ENCODE assay signal across 1 cellular context in the genomic region with DNA sequence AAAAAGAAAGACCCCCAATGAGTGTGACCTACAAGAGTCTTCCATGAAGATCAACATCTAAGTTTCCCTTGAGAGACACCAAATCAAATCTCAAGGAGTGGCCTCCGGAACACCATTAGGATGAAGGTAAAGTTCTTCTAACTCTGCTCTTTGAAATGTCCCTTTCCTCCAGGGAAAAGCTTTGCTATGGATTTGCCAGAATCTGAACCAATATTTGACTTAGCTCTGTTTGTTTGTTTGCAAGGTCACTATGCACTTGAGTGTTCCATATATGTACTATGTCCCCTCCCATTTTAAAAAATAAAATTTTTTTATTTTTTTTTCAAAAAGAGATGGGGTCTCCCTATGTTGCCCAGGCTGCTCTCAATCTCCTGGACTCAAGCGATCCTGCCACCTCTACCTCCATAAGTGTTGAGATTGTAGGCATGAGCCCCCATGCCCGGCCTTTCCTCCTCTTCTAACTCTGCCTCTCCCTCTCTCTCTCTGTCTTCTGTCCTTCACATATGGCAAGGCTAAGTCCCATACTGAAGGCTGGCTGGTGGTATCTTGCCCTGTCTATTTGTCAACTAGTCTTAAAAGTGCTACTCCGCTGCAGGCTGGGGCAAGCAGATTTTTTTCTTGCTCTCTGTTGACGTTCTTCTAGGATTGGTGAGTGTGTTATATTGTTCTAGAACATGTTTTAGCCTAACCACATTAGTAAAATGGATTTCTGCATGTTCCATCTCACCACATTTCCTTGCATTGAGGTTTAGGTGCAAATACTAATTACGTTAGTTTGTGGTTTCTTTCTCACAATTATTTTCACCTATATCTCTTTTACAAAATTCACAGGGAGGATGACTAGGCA.
A peak's percentile ranks its signal among the peaks of the same experiment; 100 is the strongest.
TF ChIP-seq lines count a peak whose summit lies in the region.

No MANE protein-coding gene starts in this region.

TF ChIP-seq in HepG2, 621 proteins besides CTCF, POLR2A, EP300 and RAD21 (continued from another document and continues in another):
- TF ChIP-seq, protein P1, sequence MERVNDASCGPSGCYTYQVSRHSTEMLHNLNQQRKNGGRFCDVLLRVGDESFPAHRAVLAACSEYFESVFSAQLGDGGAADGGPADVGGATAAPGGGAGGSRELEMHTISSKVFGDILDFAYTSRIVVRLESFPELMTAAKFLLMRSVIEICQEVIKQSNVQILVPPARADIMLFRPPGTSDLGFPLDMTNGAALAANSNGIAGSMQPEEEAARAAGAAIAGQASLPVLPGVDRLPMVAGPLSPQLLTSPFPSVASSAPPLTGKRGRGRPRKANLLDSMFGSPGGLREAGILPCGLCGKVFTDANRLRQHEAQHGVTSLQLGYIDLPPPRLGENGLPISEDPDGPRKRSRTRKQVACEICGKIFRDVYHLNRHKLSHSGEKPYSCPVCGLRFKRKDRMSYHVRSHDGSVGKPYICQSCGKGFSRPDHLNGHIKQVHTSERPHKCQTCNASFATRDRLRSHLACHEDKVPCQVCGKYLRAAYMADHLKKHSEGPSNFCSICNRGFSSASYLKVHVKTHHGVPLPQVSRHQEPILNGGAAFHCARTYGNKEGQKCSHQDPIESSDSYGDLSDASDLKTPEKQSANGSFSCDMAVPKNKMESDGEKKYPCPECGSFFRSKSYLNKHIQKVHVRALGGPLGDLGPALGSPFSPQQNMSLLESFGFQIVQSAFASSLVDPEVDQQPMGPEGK (CRISPR knock-in tag; IDR thresholded peaks at IDR 0.05): 0 out of 2 replicates have a peak, but pooled peaks have one; percentile 19
- TF ChIP-seq KLF13 (CRISPR knock-in tag; IDR thresholded peaks at IDR 0.05) (no peak), ZNF720 (CRISPR knock-in tag; IDR thresholded peaks at IDR 0.05) (no peak), ZNF143 (CRISPR knock-in tag; IDR thresholded peaks at IDR 0.05) (no peak), POLR2AphosphoS2 (IDR thresholded peaks at IDR 0.05; ENCODE audit: low read depth, low read length) (no peak), ZNF33A (CRISPR knock-in tag; IDR thresholded peaks at IDR 0.05; ENCODE audit: borderline replicate concordance) (no peak), ZNF556 (CRISPR knock-in tag; IDR thresholded peaks at IDR 0.05; ENCODE audit: borderline replicate concordance) (0 out of 2 replicates have a peak, but pooled peaks have one; percentile 46), PRMT3 (CRISPR knock-in tag; IDR thresholded peaks at IDR 0.05; ENCODE audit: borderline replicate concordance, low read depth) (no peak), IRF2 (CRISPR knock-in tag; IDR thresholded peaks at IDR 0.05) (0 out of 2 replicates have a peak, but pooled peaks have one; percentile 19), MAFF (IDR thresholded peaks at IDR 0.05; ENCODE audit: low read depth, low read length) (no peak), MTA3 (CRISPR knock-in tag; IDR thresholded peaks at IDR 0.05) (no peak), ETV6 (CRISPR knock-in tag; conservative IDR thresholded peaks at IDR 0.05) (no peak), ZNF350 (CRISPR knock-in tag; IDR thresholded peaks at IDR 0.05; ENCODE audit: borderline replicate concordance, low read depth) (no peak), ZNF207 (IDR thresholded peaks at IDR 0.05; ENCODE audit: borderline replicate concordance) (no peak), NR2F6 (IDR thresholded peaks at IDR 0.05) (no peak), NR2F6 (CRISPR knock-in tag; IDR thresholded peaks at IDR 0.05) (no peak), IRX3 (CRISPR knock-in tag; IDR thresholded peaks at IDR 0.05; ENCODE audit: borderline replicate concordance, low read depth) (no peak), IKZF1 (IDR thresholded peaks at IDR 0.05) (no peak), ZNF83 (CRISPR knock-in tag; IDR thresholded peaks at IDR 0.05; ENCODE audit: borderline replicate concordance) (no peak), YY1 (IDR thresholded peaks at IDR 0.05; ENCODE audit: insufficient read depth, insufficient replicate concordance, low read depth, low read length) (no peak), ZNF792 (CRISPR knock-in tag; IDR thresholded peaks at IDR 0.05) (no peak), DPF2 (CRISPR knock-in tag; IDR thresholded peaks at IDR 0.05; ENCODE audit: borderline replicate concordance, low read depth) (no peak), ZBTB38 (CRISPR knock-in tag; IDR thresholded peaks at IDR 0.05) (0 out of 2 replicates have a peak, but pooled peaks have one; percentile 55), ZNF703 (CRISPR knock-in tag; IDR thresholded peaks at IDR 0.05; ENCODE audit: borderline replicate concordance) (no peak), SOX13 (IDR thresholded peaks at IDR 0.05) (no peak), SOX13 (CRISPR knock-in tag; conservative IDR thresholded peaks at IDR 0.05 in 1 of 2, IDR thresholded peaks at IDR 0.05 in 1 of 2) (no peak), FOXA3 (CRISPR knock-in tag; IDR thresholded peaks at IDR 0.05) (peak; percentile 64)
- TF ChIP-seq, protein P2, sequence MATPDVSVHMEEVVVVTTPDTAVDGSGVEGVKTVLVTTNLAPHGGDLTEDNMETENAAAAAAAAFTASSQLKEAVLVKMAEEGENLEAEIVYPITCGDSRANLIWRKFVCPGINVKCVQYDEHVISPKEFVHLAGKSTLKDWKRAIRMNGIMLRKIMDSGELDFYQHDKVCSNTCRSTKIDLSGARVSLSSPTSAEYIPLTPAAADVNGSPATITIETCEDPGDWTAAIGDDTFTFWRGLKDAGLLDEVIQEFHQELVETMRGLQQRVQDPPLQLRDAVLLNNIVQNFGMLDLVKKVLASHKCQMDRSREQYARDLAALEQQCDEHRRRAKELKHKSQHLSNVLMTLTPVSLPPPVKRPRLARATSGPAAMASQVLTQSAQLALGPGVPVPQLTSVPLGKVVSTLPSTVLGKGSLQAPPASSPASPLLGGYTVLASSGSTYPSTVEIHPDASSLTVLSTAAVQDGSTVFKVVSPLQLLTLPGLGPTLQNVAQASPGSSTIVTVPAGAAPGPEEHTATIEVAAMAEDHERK (CRISPR knock-in tag; IDR thresholded peaks at IDR 0.05; ENCODE audit: low read depth): no peak
- TF ChIP-seq, protein P3, sequence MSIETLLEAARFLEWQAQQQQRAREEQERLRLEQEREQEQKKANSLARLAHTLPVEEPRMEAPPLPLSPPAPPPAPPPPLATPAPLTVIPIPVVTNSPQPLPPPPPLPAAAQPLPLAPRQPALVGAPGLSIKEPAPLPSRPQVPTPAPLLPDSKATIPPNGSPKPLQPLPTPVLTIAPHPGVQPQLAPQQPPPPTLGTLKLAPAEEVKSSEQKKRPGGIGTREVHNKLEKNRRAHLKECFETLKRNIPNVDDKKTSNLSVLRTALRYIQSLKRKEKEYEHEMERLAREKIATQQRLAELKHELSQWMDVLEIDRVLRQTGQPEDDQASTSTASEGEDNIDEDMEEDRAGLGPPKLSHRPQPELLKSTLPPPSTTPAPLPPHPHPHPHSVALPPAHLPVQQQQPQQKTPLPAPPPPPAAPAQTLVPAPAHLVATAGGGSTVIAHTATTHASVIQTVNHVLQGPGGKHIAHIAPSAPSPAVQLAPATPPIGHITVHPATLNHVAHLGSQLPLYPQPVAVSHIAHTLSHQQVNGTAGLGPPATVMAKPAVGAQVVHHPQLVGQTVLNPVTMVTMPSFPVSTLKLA (IDR thresholded peaks at IDR 0.05): no peak
- TF ChIP-seq, protein P4, sequence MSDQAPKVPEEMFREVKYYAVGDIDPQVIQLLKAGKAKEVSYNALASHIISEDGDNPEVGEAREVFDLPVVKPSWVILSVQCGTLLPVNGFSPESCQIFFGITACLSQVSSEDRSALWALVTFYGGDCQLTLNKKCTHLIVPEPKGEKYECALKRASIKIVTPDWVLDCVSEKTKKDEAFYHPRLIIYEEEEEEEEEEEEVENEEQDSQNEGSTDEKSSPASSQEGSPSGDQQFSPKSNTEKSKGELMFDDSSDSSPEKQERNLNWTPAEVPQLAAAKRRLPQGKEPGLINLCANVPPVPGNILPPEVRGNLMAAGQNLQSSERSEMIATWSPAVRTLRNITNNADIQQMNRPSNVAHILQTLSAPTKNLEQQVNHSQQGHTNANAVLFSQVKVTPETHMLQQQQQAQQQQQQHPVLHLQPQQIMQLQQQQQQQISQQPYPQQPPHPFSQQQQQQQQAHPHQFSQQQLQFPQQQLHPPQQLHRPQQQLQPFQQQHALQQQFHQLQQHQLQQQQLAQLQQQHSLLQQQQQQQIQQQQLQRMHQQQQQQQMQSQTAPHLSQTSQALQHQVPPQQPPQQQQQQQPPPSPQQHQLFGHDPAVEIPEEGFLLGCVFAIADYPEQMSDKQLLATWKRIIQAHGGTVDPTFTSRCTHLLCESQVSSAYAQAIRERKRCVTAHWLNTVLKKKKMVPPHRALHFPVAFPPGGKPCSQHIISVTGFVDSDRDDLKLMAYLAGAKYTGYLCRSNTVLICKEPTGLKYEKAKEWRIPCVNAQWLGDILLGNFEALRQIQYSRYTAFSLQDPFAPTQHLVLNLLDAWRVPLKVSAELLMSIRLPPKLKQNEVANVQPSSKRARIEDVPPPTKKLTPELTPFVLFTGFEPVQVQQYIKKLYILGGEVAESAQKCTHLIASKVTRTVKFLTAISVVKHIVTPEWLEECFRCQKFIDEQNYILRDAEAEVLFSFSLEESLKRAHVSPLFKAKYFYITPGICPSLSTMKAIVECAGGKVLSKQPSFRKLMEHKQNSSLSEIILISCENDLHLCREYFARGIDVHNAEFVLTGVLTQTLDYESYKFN (CRISPR knock-in tag; conservative IDR thresholded peaks at IDR 0.05): peak; percentile 60
- TF ChIP-seq, protein P5, sequence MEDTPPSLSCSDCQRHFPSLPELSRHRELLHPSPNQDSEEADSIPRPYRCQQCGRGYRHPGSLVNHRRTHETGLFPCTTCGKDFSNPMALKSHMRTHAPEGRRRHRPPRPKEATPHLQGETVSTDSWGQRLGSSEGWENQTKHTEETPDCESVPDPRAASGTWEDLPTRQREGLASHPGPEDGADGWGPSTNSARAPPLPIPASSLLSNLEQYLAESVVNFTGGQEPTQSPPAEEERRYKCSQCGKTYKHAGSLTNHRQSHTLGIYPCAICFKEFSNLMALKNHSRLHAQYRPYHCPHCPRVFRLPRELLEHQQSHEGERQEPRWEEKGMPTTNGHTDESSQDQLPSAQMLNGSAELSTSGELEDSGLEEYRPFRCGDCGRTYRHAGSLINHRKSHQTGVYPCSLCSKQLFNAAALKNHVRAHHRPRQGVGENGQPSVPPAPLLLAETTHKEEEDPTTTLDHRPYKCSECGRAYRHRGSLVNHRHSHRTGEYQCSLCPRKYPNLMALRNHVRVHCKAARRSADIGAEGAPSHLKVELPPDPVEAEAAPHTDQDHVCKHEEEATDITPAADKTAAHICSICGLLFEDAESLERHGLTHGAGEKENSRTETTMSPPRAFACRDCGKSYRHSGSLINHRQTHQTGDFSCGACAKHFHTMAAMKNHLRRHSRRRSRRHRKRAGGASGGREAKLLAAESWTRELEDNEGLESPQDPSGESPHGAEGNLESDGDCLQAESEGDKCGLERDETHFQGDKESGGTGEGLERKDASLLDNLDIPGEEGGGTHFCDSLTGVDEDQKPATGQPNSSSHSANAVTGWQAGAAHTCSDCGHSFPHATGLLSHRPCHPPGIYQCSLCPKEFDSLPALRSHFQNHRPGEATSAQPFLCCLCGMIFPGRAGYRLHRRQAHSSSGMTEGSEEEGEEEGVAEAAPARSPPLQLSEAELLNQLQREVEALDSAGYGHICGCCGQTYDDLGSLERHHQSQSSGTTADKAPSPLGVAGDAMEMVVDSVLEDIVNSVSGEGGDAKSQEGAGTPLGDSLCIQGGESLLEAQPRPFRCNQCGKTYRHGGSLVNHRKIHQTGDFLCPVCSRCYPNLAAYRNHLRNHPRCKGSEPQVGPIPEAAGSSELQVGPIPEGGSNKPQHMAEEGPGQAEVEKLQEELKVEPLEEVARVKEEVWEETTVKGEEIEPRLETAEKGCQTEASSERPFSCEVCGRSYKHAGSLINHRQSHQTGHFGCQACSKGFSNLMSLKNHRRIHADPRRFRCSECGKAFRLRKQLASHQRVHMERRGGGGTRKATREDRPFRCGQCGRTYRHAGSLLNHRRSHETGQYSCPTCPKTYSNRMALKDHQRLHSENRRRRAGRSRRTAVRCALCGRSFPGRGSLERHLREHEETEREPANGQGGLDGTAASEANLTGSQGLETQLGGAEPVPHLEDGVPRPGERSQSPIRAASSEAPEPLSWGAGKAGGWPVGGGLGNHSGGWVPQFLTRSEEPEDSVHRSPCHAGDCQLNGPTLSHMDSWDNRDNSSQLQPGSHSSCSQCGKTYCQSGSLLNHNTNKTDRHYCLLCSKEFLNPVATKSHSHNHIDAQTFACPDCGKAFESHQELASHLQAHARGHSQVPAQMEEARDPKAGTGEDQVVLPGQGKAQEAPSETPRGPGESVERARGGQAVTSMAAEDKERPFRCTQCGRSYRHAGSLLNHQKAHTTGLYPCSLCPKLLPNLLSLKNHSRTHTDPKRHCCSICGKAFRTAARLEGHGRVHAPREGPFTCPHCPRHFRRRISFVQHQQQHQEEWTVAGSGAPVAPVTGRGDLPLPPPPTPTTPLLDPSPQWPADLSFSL (CRISPR knock-in tag; IDR thresholded peaks at IDR 0.05): no peak
- TF ChIP-seq, protein P6, sequence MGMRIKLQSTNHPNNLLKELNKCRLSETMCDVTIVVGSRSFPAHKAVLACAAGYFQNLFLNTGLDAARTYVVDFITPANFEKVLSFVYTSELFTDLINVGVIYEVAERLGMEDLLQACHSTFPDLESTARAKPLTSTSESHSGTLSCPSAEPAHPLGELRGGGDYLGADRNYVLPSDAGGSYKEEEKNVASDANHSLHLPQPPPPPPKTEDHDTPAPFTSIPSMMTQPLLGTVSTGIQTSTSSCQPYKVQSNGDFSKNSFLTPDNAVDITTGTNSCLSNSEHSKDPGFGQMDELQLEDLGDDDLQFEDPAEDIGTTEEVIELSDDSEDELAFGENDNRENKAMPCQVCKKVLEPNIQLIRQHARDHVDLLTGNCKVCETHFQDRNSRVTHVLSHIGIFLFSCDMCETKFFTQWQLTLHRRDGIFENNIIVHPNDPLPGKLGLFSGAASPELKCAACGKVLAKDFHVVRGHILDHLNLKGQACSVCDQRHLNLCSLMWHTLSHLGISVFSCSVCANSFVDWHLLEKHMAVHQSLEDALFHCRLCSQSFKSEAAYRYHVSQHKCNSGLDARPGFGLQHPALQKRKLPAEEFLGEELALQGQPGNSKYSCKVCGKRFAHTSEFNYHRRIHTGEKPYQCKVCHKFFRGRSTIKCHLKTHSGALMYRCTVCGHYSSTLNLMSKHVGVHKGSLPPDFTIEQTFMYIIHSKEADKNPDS (CRISPR knock-in tag; IDR thresholded peaks at IDR 0.05): no peak
- TF ChIP-seq, protein P7, sequence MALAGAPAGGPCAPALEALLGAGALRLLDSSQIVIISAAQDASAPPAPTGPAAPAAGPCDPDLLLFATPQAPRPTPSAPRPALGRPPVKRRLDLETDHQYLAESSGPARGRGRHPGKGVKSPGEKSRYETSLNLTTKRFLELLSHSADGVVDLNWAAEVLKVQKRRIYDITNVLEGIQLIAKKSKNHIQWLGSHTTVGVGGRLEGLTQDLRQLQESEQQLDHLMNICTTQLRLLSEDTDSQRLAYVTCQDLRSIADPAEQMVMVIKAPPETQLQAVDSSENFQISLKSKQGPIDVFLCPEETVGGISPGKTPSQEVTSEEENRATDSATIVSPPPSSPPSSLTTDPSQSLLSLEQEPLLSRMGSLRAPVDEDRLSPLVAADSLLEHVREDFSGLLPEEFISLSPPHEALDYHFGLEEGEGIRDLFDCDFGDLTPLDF (CRISPR knock-in tag; IDR thresholded peaks at IDR 0.05): no peak
